ENCODE assay signal across 11 cellular contexts in the genomic region with DNA sequence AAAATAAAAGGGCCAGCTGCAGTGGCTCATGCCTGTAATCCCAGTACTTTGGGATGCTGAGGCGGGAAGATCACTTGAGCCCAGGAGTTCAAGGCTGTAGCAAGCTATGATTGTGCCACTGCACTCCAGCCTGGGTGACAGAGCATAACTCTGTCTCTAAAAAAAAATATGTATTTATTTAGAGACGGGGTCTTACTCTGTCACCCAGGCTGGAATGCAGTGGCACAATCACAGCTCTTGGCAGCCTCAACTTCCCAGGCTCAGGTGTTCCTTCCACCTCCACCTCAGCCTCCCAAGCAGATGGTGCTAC.
"Had no signal": no experiment of that assay in that cellular context is flagged by ENCODE, and none has a peak within 500 bp of the region (broad histone marks: within the 10 kb centered on the region; RNA-seq: fewer than 3 reads in every experiment).

No MANE protein-coding gene starts in this region.

- H3K4me1 ChIP-seq: ascending aorta, esophagus squamous epithelium, foreskin keratinocyte, psoas muscle, suprapubic skin had no signal

- H3K36me3 ChIP-seq: ascending aorta, esophagus squamous epithelium, spleen, suprapubic skin had no signal

- ATAC-seq: sciatic nerve had no signal

- H3K4me3 Mint-ChIP-seq: activated CD4-positive, alpha-beta memory T cell treated with anti-CD3 and anti-CD28 coated beads, Interleukin-2, amount 10 ng/mL, durations not matched to agents 7 days and 5 days; activated T-cell treated with anti-CD3 and anti-CD28 coated beads, Interleukin-2, amount 50 U/mL, for 72 hours; immature natural killer cell had no signal

- H3K27ac Mint-ChIP-seq: activated CD4-positive, alpha-beta memory T cell treated with anti-CD3 and anti-CD28 coated beads, Interleukin-2, amount 10 ng/mL, durations not matched to agents 7 days and 5 days; activated T-cell treated with anti-CD3 and anti-CD28 coated beads, Interleukin-2, amount 50 U/mL, for 72 hours; immature natural killer cell had no signal

- H3K27me3 ChIP-seq: ascending aorta, esophagus squamous epithelium, foreskin keratinocyte, spleen, suprapubic skin had no signal

- DNase-seq: esophagus squamous epithelium, psoas muscle, spleen had no signal

- H3K27me3 Mint-ChIP-seq: activated CD4-positive, alpha-beta memory T cell treated with anti-CD3 and anti-CD28 coated beads, Interleukin-2, amount 10 ng/mL, durations not matched to agents 7 days and 5 days had no signal

- H3K4me1 Mint-ChIP-seq: activated CD4-positive, alpha-beta memory T cell treated with anti-CD3 and anti-CD28 coated beads, Interleukin-2, amount 10 ng/mL, durations not matched to agents 7 days and 5 days; immature natural killer cell had no signal

- H3K9me3 ChIP-seq: ascending aorta, esophagus squamous epithelium, psoas muscle, spleen, suprapubic skin had no signal

- H3K9me3 Mint-ChIP-seq: activated CD4-positive, alpha-beta memory T cell treated with anti-CD3 and anti-CD28 coated beads, Interleukin-2, amount 10 ng/mL, durations not matched to agents 7 days and 5 days; activated T-cell treated with anti-CD3 and anti-CD28 coated beads, Interleukin-2, amount 50 U/mL, for 72 hours had no signal

- H3K27ac ChIP-seq: ascending aorta, esophagus squamous epithelium, foreskin keratinocyte, psoas muscle, spleen, suprapubic skin had no signal

- H3K36me3 Mint-ChIP-seq: immature natural killer cell had no signal

- H3K4me3 ChIP-seq: ascending aorta, esophagus squamous epithelium, lung, psoas muscle, suprapubic skin had no signal
